Comparison of ENCODE assay signal across 1 cellular context in the genomic region with DNA sequence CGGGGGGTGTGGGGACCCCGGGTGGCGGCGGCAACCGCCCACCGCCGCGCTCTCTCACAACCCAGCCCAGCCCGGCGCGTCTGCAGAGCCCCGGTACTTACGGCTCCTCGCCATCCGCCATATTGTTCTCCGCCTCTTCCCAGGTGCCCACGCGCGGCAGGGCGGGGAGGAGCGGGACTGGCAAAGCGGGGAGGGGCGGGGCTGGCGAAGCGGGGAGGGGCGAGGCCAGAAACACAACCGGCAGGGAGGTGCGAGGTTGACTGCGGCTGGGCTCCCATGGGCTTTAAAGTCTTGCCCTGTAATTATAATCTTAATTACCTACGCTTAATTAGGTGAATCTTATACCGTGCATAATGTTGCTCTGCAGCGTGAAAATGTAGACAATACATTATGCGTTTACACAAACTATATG.
TF ChIP-seq lines count a peak whose summit lies in the region.

A gene (minus strand): TSS at position 133 of the 412 bp plus-strand sequence. CDS start 12 bp downstream, at position 121.

TF ChIP-seq in H1, 55 proteins besides CTCF, POLR2A, EP300 and RAD21:
- TF ChIP-seq TBP (IDR thresholded peaks at IDR 0.05; ENCODE audit: low read depth, low read length) (peak; percentile 86; the same call in 1 of the 2 replicates), TAF7 (optimal IDR thresholded peaks at IDR 0.05; ENCODE audit: borderline replicate concordance, low read depth, low read length) (peak; percentile 91), TAF1 (IDR thresholded peaks at IDR 0.05; ENCODE audit: low read depth, low read length) (peak; percentile 98), CTBP2 (IDR thresholded peaks at IDR 0.05; ENCODE audit: borderline replicate concordance, insufficient read depth, insufficient read length, low read length) (no peak), JUN (IDR thresholded peaks at IDR 0.05; ENCODE audit: low read depth, low read length) (no peak), PHF8 (conservative IDR thresholded peaks at IDR 0.05; ENCODE audit: low read depth, low read length) (peak; percentile 33; the same call in 1 of the 2 replicates), TEAD4 (IDR thresholded peaks at IDR 0.05; ENCODE audit: low read depth, low read length) (no peak), POLR2AphosphoS5 (IDR thresholded peaks at IDR 0.05; ENCODE audit: low read depth, low read length) (peak; percentile 85), ASH2L (IDR thresholded peaks at IDR 0.05; ENCODE audit: low read length) (peak; percentile 20), YY1 (IDR thresholded peaks at IDR 0.05; ENCODE audit: low read depth, low read length) (peak; percentile 93), BRCA1 (IDR thresholded peaks at IDR 0.05; ENCODE audit: low read depth, low read length) (no peak), TCF12 (IDR thresholded peaks at IDR 0.05; ENCODE audit: low read depth, low read length) (no peak), RFX5 (IDR thresholded peaks at IDR 0.05; ENCODE audit: borderline replicate concordance, low read depth, low read length) (no peak)
- TF ChIP-seq, protein P1, sequence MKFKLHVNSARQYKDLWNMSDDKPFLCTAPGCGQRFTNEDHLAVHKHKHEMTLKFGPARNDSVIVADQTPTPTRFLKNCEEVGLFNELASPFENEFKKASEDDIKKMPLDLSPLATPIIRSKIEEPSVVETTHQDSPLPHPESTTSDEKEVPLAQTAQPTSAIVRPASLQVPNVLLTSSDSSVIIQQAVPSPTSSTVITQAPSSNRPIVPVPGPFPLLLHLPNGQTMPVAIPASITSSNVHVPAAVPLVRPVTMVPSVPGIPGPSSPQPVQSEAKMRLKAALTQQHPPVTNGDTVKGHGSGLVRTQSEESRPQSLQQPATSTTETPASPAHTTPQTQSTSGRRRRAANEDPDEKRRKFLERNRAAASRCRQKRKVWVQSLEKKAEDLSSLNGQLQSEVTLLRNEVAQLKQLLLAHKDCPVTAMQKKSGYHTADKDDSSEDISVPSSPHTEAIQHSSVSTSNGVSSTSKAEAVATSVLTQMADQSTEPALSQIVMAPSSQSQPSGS (IDR thresholded peaks at IDR 0.05; ENCODE audit: low read length): no peak
- TF ChIP-seq, protein P2, sequence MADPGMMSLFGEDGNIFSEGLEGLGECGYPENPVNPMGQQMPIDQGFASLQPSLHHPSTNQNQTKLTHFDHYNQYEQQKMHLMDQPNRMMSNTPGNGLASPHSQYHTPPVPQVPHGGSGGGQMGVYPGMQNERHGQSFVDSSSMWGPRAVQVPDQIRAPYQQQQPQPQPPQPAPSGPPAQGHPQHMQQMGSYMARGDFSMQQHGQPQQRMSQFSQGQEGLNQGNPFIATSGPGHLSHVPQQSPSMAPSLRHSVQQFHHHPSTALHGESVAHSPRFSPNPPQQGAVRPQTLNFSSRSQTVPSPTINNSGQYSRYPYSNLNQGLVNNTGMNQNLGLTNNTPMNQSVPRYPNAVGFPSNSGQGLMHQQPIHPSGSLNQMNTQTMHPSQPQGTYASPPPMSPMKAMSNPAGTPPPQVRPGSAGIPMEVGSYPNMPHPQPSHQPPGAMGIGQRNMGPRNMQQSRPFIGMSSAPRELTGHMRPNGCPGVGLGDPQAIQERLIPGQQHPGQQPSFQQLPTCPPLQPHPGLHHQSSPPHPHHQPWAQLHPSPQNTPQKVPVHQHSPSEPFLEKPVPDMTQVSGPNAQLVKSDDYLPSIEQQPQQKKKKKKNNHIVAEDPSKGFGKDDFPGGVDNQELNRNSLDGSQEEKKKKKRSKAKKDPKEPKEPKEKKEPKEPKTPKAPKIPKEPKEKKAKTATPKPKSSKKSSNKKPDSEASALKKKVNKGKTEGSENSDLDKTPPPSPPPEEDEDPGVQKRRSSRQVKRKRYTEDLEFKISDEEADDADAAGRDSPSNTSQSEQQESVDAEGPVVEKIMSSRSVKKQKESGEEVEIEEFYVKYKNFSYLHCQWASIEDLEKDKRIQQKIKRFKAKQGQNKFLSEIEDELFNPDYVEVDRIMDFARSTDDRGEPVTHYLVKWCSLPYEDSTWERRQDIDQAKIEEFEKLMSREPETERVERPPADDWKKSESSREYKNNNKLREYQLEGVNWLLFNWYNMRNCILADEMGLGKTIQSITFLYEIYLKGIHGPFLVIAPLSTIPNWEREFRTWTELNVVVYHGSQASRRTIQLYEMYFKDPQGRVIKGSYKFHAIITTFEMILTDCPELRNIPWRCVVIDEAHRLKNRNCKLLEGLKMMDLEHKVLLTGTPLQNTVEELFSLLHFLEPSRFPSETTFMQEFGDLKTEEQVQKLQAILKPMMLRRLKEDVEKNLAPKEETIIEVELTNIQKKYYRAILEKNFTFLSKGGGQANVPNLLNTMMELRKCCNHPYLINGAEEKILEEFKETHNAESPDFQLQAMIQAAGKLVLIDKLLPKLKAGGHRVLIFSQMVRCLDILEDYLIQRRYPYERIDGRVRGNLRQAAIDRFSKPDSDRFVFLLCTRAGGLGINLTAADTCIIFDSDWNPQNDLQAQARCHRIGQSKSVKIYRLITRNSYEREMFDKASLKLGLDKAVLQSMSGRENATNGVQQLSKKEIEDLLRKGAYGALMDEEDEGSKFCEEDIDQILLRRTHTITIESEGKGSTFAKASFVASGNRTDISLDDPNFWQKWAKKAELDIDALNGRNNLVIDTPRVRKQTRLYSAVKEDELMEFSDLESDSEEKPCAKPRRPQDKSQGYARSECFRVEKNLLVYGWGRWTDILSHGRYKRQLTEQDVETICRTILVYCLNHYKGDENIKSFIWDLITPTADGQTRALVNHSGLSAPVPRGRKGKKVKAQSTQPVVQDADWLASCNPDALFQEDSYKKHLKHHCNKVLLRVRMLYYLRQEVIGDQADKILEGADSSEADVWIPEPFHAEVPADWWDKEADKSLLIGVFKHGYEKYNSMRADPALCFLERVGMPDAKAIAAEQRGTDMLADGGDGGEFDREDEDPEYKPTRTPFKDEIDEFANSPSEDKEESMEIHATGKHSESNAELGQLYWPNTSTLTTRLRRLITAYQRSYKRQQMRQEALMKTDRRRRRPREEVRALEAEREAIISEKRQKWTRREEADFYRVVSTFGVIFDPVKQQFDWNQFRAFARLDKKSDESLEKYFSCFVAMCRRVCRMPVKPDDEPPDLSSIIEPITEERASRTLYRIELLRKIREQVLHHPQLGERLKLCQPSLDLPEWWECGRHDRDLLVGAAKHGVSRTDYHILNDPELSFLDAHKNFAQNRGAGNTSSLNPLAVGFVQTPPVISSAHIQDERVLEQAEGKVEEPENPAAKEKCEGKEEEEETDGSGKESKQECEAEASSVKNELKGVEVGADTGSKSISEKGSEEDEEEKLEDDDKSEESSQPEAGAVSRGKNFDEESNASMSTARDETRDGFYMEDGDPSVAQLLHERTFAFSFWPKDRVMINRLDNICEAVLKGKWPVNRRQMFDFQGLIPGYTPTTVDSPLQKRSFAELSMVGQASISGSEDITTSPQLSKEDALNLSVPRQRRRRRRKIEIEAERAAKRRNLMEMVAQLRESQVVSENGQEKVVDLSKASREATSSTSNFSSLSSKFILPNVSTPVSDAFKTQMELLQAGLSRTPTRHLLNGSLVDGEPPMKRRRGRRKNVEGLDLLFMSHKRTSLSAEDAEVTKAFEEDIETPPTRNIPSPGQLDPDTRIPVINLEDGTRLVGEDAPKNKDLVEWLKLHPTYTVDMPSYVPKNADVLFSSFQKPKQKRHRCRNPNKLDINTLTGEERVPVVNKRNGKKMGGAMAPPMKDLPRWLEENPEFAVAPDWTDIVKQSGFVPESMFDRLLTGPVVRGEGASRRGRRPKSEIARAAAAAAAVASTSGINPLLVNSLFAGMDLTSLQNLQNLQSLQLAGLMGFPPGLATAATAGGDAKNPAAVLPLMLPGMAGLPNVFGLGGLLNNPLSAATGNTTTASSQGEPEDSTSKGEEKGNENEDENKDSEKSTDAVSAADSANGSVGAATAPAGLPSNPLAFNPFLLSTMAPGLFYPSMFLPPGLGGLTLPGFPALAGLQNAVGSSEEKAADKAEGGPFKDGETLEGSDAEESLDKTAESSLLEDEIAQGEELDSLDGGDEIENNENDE (IDR thresholded peaks at IDR 0.05; ENCODE audit: insufficient replicate concordance, low read length): no peak
- TF ChIP-seq, protein P3, sequence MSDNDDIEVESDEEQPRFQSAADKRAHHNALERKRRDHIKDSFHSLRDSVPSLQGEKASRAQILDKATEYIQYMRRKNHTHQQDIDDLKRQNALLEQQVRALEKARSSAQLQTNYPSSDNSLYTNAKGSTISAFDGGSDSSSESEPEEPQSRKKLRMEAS (IDR thresholded peaks at IDR 0.05): no peak
